ENCODE assay signal across 1 cellular context in genomic region chr6:148342146-148343027, GRCh38.
A peak's percentile ranks its signal among the peaks of the same experiment; 100 is the strongest.
TF ChIP-seq lines count a peak whose summit lies in the region.

SASH1 (plus strand) TSS chr6:148342838; CDS start chr6:148343068, 230 bp downstream.

TF ChIP-seq in HepG2, 621 proteins besides CTCF, POLR2A, EP300 and RAD21 (continued from another document and continues in another):
- peak; percentile 80; the same call in 1 of the 2 replicates for TF ChIP-seq MAX (IDR thresholded peaks at IDR 0.05)
- peak; percentile 90 for TF ChIP-seq AHR (CRISPR knock-in tag; IDR thresholded peaks at IDR 0.05)
- peak; percentile 75; the same call in 1 of the 2 replicates for TF ChIP-seq SOX5 (CRISPR knock-in tag; IDR thresholded peaks at IDR 0.05; ENCODE audit: borderline replicate concordance)
- TF ChIP-seq ATF7 (IDR thresholded peaks at IDR 0.05), result peak; percentile 81
- TF ChIP-seq ATF7 (CRISPR knock-in tag; IDR thresholded peaks at IDR 0.05), result peak; percentile 55; the same call in 1 of the 2 replicates
- peak; percentile 65 for TF ChIP-seq GMEB1 (CRISPR knock-in tag; IDR thresholded peaks at IDR 0.05; ENCODE audit: borderline replicate concordance)
- TF ChIP-seq RELA (CRISPR knock-in tag; IDR thresholded peaks at IDR 0.05), result no peak
- peak; percentile 76 for TF ChIP-seq TGIF2 (CRISPR knock-in tag; IDR thresholded peaks at IDR 0.05)
- peak; percentile 76 for TF ChIP-seq ZMYM4 (CRISPR knock-in tag; IDR thresholded peaks at IDR 0.05)
- TF ChIP-seq TCF7 (IDR thresholded peaks at IDR 0.05; ENCODE audit: low read depth), result peak; percentile 48
- peak; percentile 83; the same call in 1 of the 2 replicates for TF ChIP-seq FOXC1 (CRISPR knock-in tag; IDR thresholded peaks at IDR 0.05; ENCODE audit: borderline replicate concordance)
- TF ChIP-seq PRPF4 (IDR thresholded peaks at IDR 0.05; ENCODE audit: low read depth, low read length, poor library complexity, severe bottlenecking), result no peak
- no peak for TF ChIP-seq RFX3 (CRISPR knock-in tag; IDR thresholded peaks at IDR 0.05)
- TF ChIP-seq DRAP1 (CRISPR knock-in tag; IDR thresholded peaks at IDR 0.05), result peak; percentile 88
- no peak for TF ChIP-seq ELK4 (CRISPR knock-in tag; IDR thresholded peaks at IDR 0.05; ENCODE audit: borderline replicate concordance)
- TF ChIP-seq ZNF724P (CRISPR knock-in tag; IDR thresholded peaks at IDR 0.05; ENCODE audit: borderline replicate concordance), result no peak
- TF ChIP-seq ZNF20 (CRISPR knock-in tag; IDR thresholded peaks at IDR 0.05), result peak; percentile 87; the same call in 1 of the 2 replicates
- peak; percentile 82; the same call in 1 of the 2 replicates for TF ChIP-seq KLF6 (CRISPR knock-in tag; IDR thresholded peaks at IDR 0.05)
- TF ChIP-seq NR0B2 (CRISPR knock-in tag; IDR thresholded peaks at IDR 0.05), result no peak
- no peak for TF ChIP-seq ISX (CRISPR knock-in tag; conservative IDR thresholded peaks at IDR 0.05)
- TF ChIP-seq ZNF326 (CRISPR knock-in tag; IDR thresholded peaks at IDR 0.05; ENCODE audit: borderline replicate concordance), result no peak
- TF ChIP-seq ZNF580 (CRISPR knock-in tag; IDR thresholded peaks at IDR 0.05; ENCODE audit: borderline replicate concordance, low read depth), result peak; percentile 54; the same call in 1 of the 2 replicates
- TF ChIP-seq HIVEP1 (CRISPR knock-in tag; IDR thresholded peaks at IDR 0.05), result peak; percentile 52; the same call in 1 of the 2 replicates
- TF ChIP-seq ZNF780A (CRISPR knock-in tag; IDR thresholded peaks at IDR 0.05), result no peak
- no peak for TF ChIP-seq IKZF4 (CRISPR knock-in tag; IDR thresholded peaks at IDR 0.05; ENCODE audit: borderline replicate concordance, low read depth, not compliant biosample characterization)
- TF ChIP-seq ZFP36L1 (CRISPR knock-in tag; IDR thresholded peaks at IDR 0.05), result no peak
- no peak for TF ChIP-seq TFAP4 (IDR thresholded peaks at IDR 0.05; ENCODE audit: borderline replicate concordance, low read depth)
- TF ChIP-seq SRF (IDR thresholded peaks at IDR 0.05; ENCODE audit: low read depth, low read length), result peak; percentile 73
- TF ChIP-seq NR3C1 (CRISPR knock-in tag; IDR thresholded peaks at IDR 0.05), result no peak
- TF ChIP-seq ZNF362 (CRISPR knock-in tag; IDR thresholded peaks at IDR 0.05; ENCODE audit: borderline replicate concordance), result no peak
- TF ChIP-seq ZNF329 (CRISPR knock-in tag; IDR thresholded peaks at IDR 0.05; ENCODE audit: low read depth), result no peak
- TF ChIP-seq HNF4A (CRISPR knock-in tag; IDR thresholded peaks at IDR 0.05), result peak; percentile 67
- TF ChIP-seq KDM1A (CRISPR knock-in tag; IDR thresholded peaks at IDR 0.05), result no peak
- TF ChIP-seq HOXA3 (CRISPR knock-in tag; IDR thresholded peaks at IDR 0.05), result peak; percentile 23; the same call in 1 of the 2 replicates
- no peak for TF ChIP-seq MAZ (IDR thresholded peaks at IDR 0.05; ENCODE audit: borderline replicate concordance, low read depth, low read length)
- no peak; the same call in none of the 2 replicates for TF ChIP-seq MAZ (CRISPR knock-in tag; IDR thresholded peaks at IDR 0.05; ENCODE audit: low read depth)
- no peak; the same call in 1 of the 2 replicates for TF ChIP-seq EHMT2 (IDR thresholded peaks at IDR 0.05; ENCODE audit: borderline replicate concordance, low read depth, low read length)
- TF ChIP-seq U2AF2 (IDR thresholded peaks at IDR 0.05; ENCODE audit: low read depth, low read length), result no peak
- TF ChIP-seq BRF2 (CRISPR knock-in tag; IDR thresholded peaks at IDR 0.05), result no peak
- no peak; the same call in 1 of the 2 replicates for TF ChIP-seq ZNF33B (CRISPR knock-in tag; IDR thresholded peaks at IDR 0.05)
- TF ChIP-seq ZFP82 (CRISPR knock-in tag; IDR thresholded peaks at IDR 0.05; ENCODE audit: borderline replicate concordance), result peak; percentile 51; the same call in 1 of the 2 replicates
- TF ChIP-seq IRF1 (CRISPR knock-in tag; IDR thresholded peaks at IDR 0.05; ENCODE audit: low read depth), result no peak
- TF ChIP-seq LBX2 (CRISPR knock-in tag; IDR thresholded peaks at IDR 0.05; ENCODE audit: borderline replicate concordance), result no peak
- TF ChIP-seq ZNF7 (CRISPR knock-in tag; IDR thresholded peaks at IDR 0.05), result no peak; the same call in 1 of the 2 replicates
- TF ChIP-seq DDIT3 (CRISPR knock-in tag; IDR thresholded peaks at IDR 0.05), result no peak
- no peak for TF ChIP-seq ZUFSP (CRISPR knock-in tag; IDR thresholded peaks at IDR 0.05; ENCODE audit: borderline replicate concordance)
- TF ChIP-seq HNRNPLL (IDR thresholded peaks at IDR 0.05; ENCODE audit: low read depth, low read length, poor library complexity, severe bottlenecking), result peak; percentile 97
- no peak for TF ChIP-seq ZNF460 (CRISPR knock-in tag; IDR thresholded peaks at IDR 0.05; ENCODE audit: borderline replicate concordance)
- TF ChIP-seq ZHX2 (IDR thresholded peaks at IDR 0.05; ENCODE audit: low read depth), result no peak
- TF ChIP-seq ZHX2 (CRISPR knock-in tag; IDR thresholded peaks at IDR 0.05; ENCODE audit: borderline replicate concordance), result no peak
- TF ChIP-seq GTF2F1 (IDR thresholded peaks at IDR 0.05; ENCODE audit: low read length), result no peak
